In genomic region chr3:18679226-18679625, GRCh38 we compare ENCODE assay signal across 17 cellular contexts.
DNase-seq lines count a peak whose midpoint lies in the region; ATAC-seq and TF ChIP-seq lines count a peak whose summit lies in the region.
"Had no signal": no experiment of that assay in that cellular context is flagged by ENCODE, and none has a peak within 500 bp of the region (broad histone marks: within the 10 kb centered on the region; RNA-seq: fewer than 3 reads in every experiment).

No MANE protein-coding gene starts in this region.

- CTCF ChIA-PET in activated CD8-positive, alpha-beta memory T cell treated with anti-CD3 and anti-CD28 coated beads, Interleukin-2, amount 10 ng/mL, durations not matched to agents 7 days and 5 days (lab: Charles Lee): interaction anchor here (0.7 to 2.7 kb wide), 11 partner anchors 9 to 1795 kb away, joined by 3 to 14 read pairs (median 5); partner anchors contain the start of gene PLCL2
- CTCF ChIA-PET in HEK293T (lab: Yijun Ruan, JAX): no interaction called here

- H3K4me3 ChIP-seq in ascending aorta: no peak overlapping the region
- H3K4me3 ChIP-seq: MG63, mucosa of descending colon had no signal

- no peak overlapping the region for H3K27ac ChIP-seq in ascending aorta

- no peaks in the 10 kb centered on the region for H3K9me3 Mint-ChIP-seq in activated CD8-positive, alpha-beta memory T cell treated with anti-CD3 and anti-CD28 coated beads, Interleukin-2, amount 10 ng/mL, durations not matched to agents 7 days and 5 days (ENCODE audit: low read depth)
- H3K9me3 Mint-ChIP-seq in T-helper 2 cell treated with Interferon-gamma antibody and Interleukin-4, amounts not matched to agents 5 μg/mL and 100 μg/mL, for 36 hours: peaks cover 7% of the 10 kb centered on the region
- H3K9me3 Mint-ChIP-seq in activated naive CD8-positive, alpha-beta T cell treated with anti-CD3 and anti-CD28 coated beads, Interleukin-2, amount 10 ng/mL, durations not matched to agents 7 days and 5 days: peaks cover 11% of the 10 kb centered on the region

- peak; percentile 81 for DNase-seq in activated CD8-positive, alpha-beta memory T cell treated with anti-CD3 and anti-CD28 coated beads, Interleukin-2, amount 10 ng/mL, durations not matched to agents 7 days and 5 days
- DNase-seq in activated CD8-positive, alpha-beta memory T cell treated with anti-CD3 and anti-CD28 coated beads for 24 hours: no peak
- peak; percentile 72 for DNase-seq in T-helper 2 cell treated with Interferon-gamma antibody and Interleukin-4, amounts not matched to agents 5 μg/mL and 100 μg/mL, for 36 hours (ENCODE audit: low spot score)
- DNase-seq in activated naive CD8-positive, alpha-beta T cell treated with anti-CD3 and anti-CD28 coated beads, Interleukin-2, amount 10 ng/mL, durations not matched to agents 7 days and 5 days: no peak
- DNase-seq in stimulated activated CD8-positive, alpha-beta memory T cell treated with anti-CD3 and anti-CD28 coated beads, Interleukin-15, amount 100 ng/mL, for 48 hours (ENCODE audit: low read depth in 2 of 2): peak; percentile 18 to 39
- DNase-seq in HEK293T (ENCODE audit: extremely low spot score) (no peak), ascending aorta (ENCODE audit: low spot score in 2 of 2) (no peak)
- DNase-seq: amniotic stem cell, MG63, mucosa of descending colon, NCI-H187 treated with DMSO at 0.1 percent for 48 hours, NCI-H510A, SHP77 treated with DMSO at 0.1 percent for 48 hours, T1000 had no signal

- H3K27me3 ChIP-seq in ascending aorta: no peaks in the 10 kb centered on the region
- H3K27me3 ChIP-seq: MG63 had no signal

- peaks cover 87% of the 10 kb centered on the region for H3K4me1 Mint-ChIP-seq in activated CD8-positive, alpha-beta memory T cell treated with anti-CD3 and anti-CD28 coated beads, Interleukin-2, amount 10 ng/mL, durations not matched to agents 7 days and 5 days
- H3K4me1 Mint-ChIP-seq in T-helper 2 cell treated with Interferon-gamma antibody and Interleukin-4, amounts not matched to agents 5 μg/mL and 100 μg/mL, for 36 hours (ENCODE audit: low read depth): peaks cover 75% of the 10 kb centered on the region
- peaks cover 59% of the 10 kb centered on the region for H3K4me1 Mint-ChIP-seq in activated naive CD8-positive, alpha-beta T cell treated with anti-CD3 and anti-CD28 coated beads, Interleukin-2, amount 10 ng/mL, durations not matched to agents 7 days and 5 days

- peak; percentile 79 for ATAC-seq in activated CD8-positive, alpha-beta memory T cell treated with anti-CD3 and anti-CD28 coated beads, Interleukin-2, amount 10 ng/mL, durations not matched to agents 7 days and 5 days
- peak; percentile 84 for ATAC-seq in activated naive CD8-positive, alpha-beta T cell treated with anti-CD3 and anti-CD28 coated beads, Interleukin-2, amount 10 ng/mL, durations not matched to agents 7 days and 5 days (ENCODE audit: low read depth)
- ATAC-seq in HG02759 (IDR thresholded peaks at IDR 0.05; ENCODE audit: unreplicated experiment): no peak
- ATAC-seq: HepG2, mucosa of descending colon, sciatic nerve had no signal

- H3K27ac Mint-ChIP-seq in activated CD8-positive, alpha-beta memory T cell treated with anti-CD3 and anti-CD28 coated beads, Interleukin-2, amount 10 ng/mL, durations not matched to agents 7 days and 5 days: peak overlapping the region; percentile 89
- H3K27ac Mint-ChIP-seq in T-helper 2 cell treated with Interferon-gamma antibody and Interleukin-4, amounts not matched to agents 5 μg/mL and 100 μg/mL, for 36 hours: peak overlapping the region; percentile 86
- H3K27ac Mint-ChIP-seq in activated naive CD8-positive, alpha-beta T cell treated with anti-CD3 and anti-CD28 coated beads, Interleukin-2, amount 10 ng/mL, durations not matched to agents 7 days and 5 days: peak overlapping the region; percentile 88

- no peaks in the 10 kb centered on the region for H3K27me3 Mint-ChIP-seq in activated CD8-positive, alpha-beta memory T cell treated with anti-CD3 and anti-CD28 coated beads, Interleukin-2, amount 10 ng/mL, durations not matched to agents 7 days and 5 days
- no peaks in the 10 kb centered on the region for H3K27me3 Mint-ChIP-seq in T-helper 2 cell treated with Interferon-gamma antibody and Interleukin-4, amounts not matched to agents 5 μg/mL and 100 μg/mL, for 36 hours (ENCODE audit: low read depth)
- H3K27me3 Mint-ChIP-seq in activated naive CD8-positive, alpha-beta T cell treated with anti-CD3 and anti-CD28 coated beads, Interleukin-2, amount 10 ng/mL, durations not matched to agents 7 days and 5 days: no peaks in the 10 kb centered on the region

- H3K36me3 ChIP-seq in ascending aorta: no peaks in the 10 kb centered on the region
- H3K36me3 ChIP-seq: MG63 had no signal

- H3K9me3 ChIP-seq in ascending aorta: no peaks in the 10 kb centered on the region
- H3K9me3 ChIP-seq: MG63, mucosa of descending colon had no signal

- no peak for TF ChIP-seq CTCF in ascending aorta (IDR thresholded peaks at IDR 0.05)

- peaks cover 38% of the 10 kb centered on the region for H3K36me3 Mint-ChIP-seq in activated CD8-positive, alpha-beta memory T cell treated with anti-CD3 and anti-CD28 coated beads, Interleukin-2, amount 10 ng/mL, durations not matched to agents 7 days and 5 days
- H3K36me3 Mint-ChIP-seq in T-helper 2 cell treated with Interferon-gamma antibody and Interleukin-4, amounts not matched to agents 5 μg/mL and 100 μg/mL, for 36 hours (ENCODE audit: low read depth): peaks cover 18% of the 10 kb centered on the region
- H3K36me3 Mint-ChIP-seq in activated naive CD8-positive, alpha-beta T cell treated with anti-CD3 and anti-CD28 coated beads, Interleukin-2, amount 10 ng/mL, durations not matched to agents 7 days and 5 days: peaks cover 29% of the 10 kb centered on the region

- POLR2A ChIA-PET in activated naive CD8-positive, alpha-beta T cell treated with anti-CD3 and anti-CD28 coated beads, Interleukin-2, amount 10 ng/mL, durations not matched to agents 7 days and 5 days (lab: Charles Lee): interaction anchor here (0.6 to 1.7 kb wide), 7 partner anchors 21 to 233 kb away, joined by 3 to 9 read pairs (median 6); no protein-coding TSS in a partner anchor
- POLR2A ChIA-PET in HEK293T (lab: Yijun Ruan, JAX): no interaction called here

- intact Hi-C loops in ascending aorta (cut with DNase I): no loop called here

- H3K4me1 ChIP-seq in ascending aorta: no peaks in the 10 kb centered on the region

- H3K4me3 Mint-ChIP-seq in activated CD8-positive, alpha-beta memory T cell treated with anti-CD3 and anti-CD28 coated beads, Interleukin-2, amount 10 ng/mL, durations not matched to agents 7 days and 5 days: peak overlapping the region; percentile 51
- H3K4me3 Mint-ChIP-seq in T-helper 2 cell treated with Interferon-gamma antibody and Interleukin-4, amounts not matched to agents 5 μg/mL and 100 μg/mL, for 36 hours: peak overlapping the region; percentile 61
- peak overlapping the region; percentile 68 for H3K4me3 Mint-ChIP-seq in activated naive CD8-positive, alpha-beta T cell treated with anti-CD3 and anti-CD28 coated beads, Interleukin-2, amount 10 ng/mL, durations not matched to agents 7 days and 5 days

TF ChIP-seq in HEK293T, 16 proteins besides CTCF, POLR2A, EP300 and RAD21:
- no peak for TF ChIP-seq ARNT (IDR thresholded peaks at IDR 0.05)
TF ChIP-seq in HEK293T: peak in this region for 0.

Comparison
In these comparisons a context has a peak if more than half of its experiments do, and no peak if none do; other contexts are left out.
1. DNase-seq: peak in activated CD8-positive, alpha-beta memory T cell treated with anti-CD3 and anti-CD28 coated beads, Interleukin-2, amount 10 ng/mL, durations not matched to agents 7 days and 5 days (single experiment), T-helper 2 cell treated with Interferon-gamma antibody and Interleukin-4, amounts not matched to agents 5 μg/mL and 100 μg/mL, for 36 hours (single experiment) and stimulated activated CD8-positive, alpha-beta memory T cell treated with anti-CD3 and anti-CD28 coated beads, Interleukin-15, amount 100 ng/mL, for 48 hours (2 of 2); none in activated CD8-positive, alpha-beta memory T cell treated with anti-CD3 and anti-CD28 coated beads for 24 hours (single experiment), activated naive CD8-positive, alpha-beta T cell treated with anti-CD3 and anti-CD28 coated beads, Interleukin-2, amount 10 ng/mL, durations not matched to agents 7 days and 5 days (single experiment), HEK293T (single experiment) and ascending aorta (0 of 2).
2. Peak in every context shown above with its lines, with median percentiles within 50 percentile points of each other: H3K27ac Mint-ChIP-seq and H3K4me3 Mint-ChIP-seq.